Comparison of ENCODE assay signal across 16 cellular contexts in the genomic region with DNA sequence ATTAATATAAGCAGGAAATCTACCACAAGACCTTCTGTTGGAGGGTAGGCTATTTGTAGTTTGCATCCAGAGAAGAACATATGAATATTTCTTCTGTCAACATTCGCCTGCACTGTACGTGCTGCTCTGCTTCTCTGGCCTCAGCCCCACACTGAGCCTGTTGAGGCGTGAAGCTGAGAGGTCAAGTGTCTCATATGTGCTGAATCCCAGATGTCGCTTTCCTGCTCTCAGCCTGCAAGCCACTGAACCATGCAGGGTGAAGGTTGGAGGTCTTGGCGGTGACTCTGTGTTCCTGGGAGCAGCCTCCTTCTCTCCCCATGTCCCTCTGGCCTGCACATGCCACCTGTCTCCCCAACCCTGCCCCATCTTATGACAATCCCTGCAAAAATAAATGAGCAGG.
DNase-seq lines count a peak whose midpoint lies in the region; ATAC-seq lines count a peak whose summit lies in the region.
"Had no signal": no experiment of that assay in that cellular context is flagged by ENCODE, and none has a peak within 500 bp of the region (broad histone marks: within the 10 kb centered on the region; RNA-seq: fewer than 3 reads in every experiment).

No MANE protein-coding gene starts in this region.

- no peaks in the 10 kb centered on the region for H3K27me3 ChIP-seq in BLaER1 treated with 17β-estradiol and CSF1 and Interleukin-3, amounts not matched to agents 10 nM and 100 nM
- H3K27me3 ChIP-seq: SJCRH30 had no signal

- H4K20me1 ChIP-seq in BLaER1 treated with 17β-estradiol and CSF1 and Interleukin-3, amounts not matched to agents 10 nM and 100 nM = no peaks in the 10 kb centered on the region

- ATAC-seq in GM18511 (IDR thresholded peaks at IDR 0.05; ENCODE audit: unreplicated experiment) = peak; percentile 51
- no peak for ATAC-seq in GM19035 (IDR thresholded peaks at IDR 0.05; ENCODE audit: unreplicated experiment)

- H3K4me1 ChIP-seq in BLaER1 treated with 17β-estradiol and CSF1 and Interleukin-3, amounts not matched to agents 10 nM and 100 nM = peaks cover 0 to 15% (median 12%) of the 10 kb centered on the region in 10 experiments; a peak in 14 of 20 replicates
- H3K4me1 ChIP-seq: SJCRH30 had no signal

- H3K4me3 Mint-ChIP-seq in activated T-cell treated with anti-CD3 and anti-CD28 coated beads, Interleukin-2, amount 50 U/mL, for 24 hours = no peak overlapping the region
- H3K4me3 Mint-ChIP-seq: memory B cell, neural crest cell had no signal

- peak; percentile 16 for DNase-seq in NCI-H69 (lab: John Stamatoyannopoulos, UW)
- DNase-seq in left kidney (ENCODE audit: low read depth, low spot score) = peak; percentile 88
- no peak for DNase-seq in substantia nigra (lab: John Stamatoyannopoulos, UW)
- DNase-seq in T-helper 9 cell = no peak
- no peak for DNase-seq in activated T-cell treated with anti-CD3 and anti-CD28 coated beads, Interleukin-2, amount 50 U/mL, for 24 hours
- DNase-seq: activated CD4-positive, alpha-beta T cell treated with anti-CD3 and anti-CD28 coated beads for 1 hour; activated naive CD4-positive, alpha-beta T cell treated with Interleukin-2 at 50 U/mL for 16 hours; HCEC 1CT; NCI-H2227 treated with DMSO at 0.1 percent for 48 hours; SJCRH30; stimulated activated CD4-positive, alpha-beta T cell treated with anti-CD3 and anti-CD28 coated beads, Interleukin-1b, Interleukin-23, amount 100 ng/mL, for 48 hours had no signal

- no peaks in the 10 kb centered on the region for H3K9me3 Mint-ChIP-seq in activated T-cell treated with anti-CD3 and anti-CD28 coated beads, Interleukin-2, amount 50 U/mL, for 24 hours
- H3K9me3 Mint-ChIP-seq: memory B cell, neural crest cell had no signal

- H3K9ac ChIP-seq in BLaER1 treated with 17β-estradiol and CSF1 and Interleukin-3, amounts not matched to agents 10 nM and 100 nM = no peak overlapping the region

- H3K36me3 ChIP-seq in BLaER1 treated with 17β-estradiol and CSF1 and Interleukin-3, amounts not matched to agents 10 nM and 100 nM = no peaks in the 10 kb centered on the region
- H3K36me3 ChIP-seq: SJCRH30 had no signal

- H3K27ac ChIP-seq in BLaER1 treated with 17β-estradiol and CSF1 and Interleukin-3, amounts not matched to agents 10 nM and 100 nM = no peak overlapping the region
- H3K27ac ChIP-seq in substantia nigra (ENCODE audit: low read depth, low read length, poor library complexity, severe bottlenecking) = no peak overlapping the region
- H3K27ac ChIP-seq: SJCRH30 had no signal

- H3K9me3 ChIP-seq in BLaER1 treated with 17β-estradiol and CSF1 and Interleukin-3, amounts not matched to agents 10 nM and 100 nM (replicated peaks in 1 of 11) = peaks cover 0 to 11% (median 5%) of the 10 kb centered on the region in 11 experiments; a peak in 9 of 22 replicates
- H3K9me3 ChIP-seq: SJCRH30 had no signal

- no peaks in the 10 kb centered on the region for H3K36me3 Mint-ChIP-seq in activated T-cell treated with anti-CD3 and anti-CD28 coated beads, Interleukin-2, amount 50 U/mL, for 24 hours (ENCODE audit: low read depth)

- H3K4me2 ChIP-seq in BLaER1 treated with 17β-estradiol and CSF1 and Interleukin-3, amounts not matched to agents 10 nM and 100 nM = peak overlapping the region in 9 of 11 experiments; percentile 20 to 72 (median 47); a peak in 14 of 22 replicates

- no peak overlapping the region for H3K27ac Mint-ChIP-seq in activated T-cell treated with anti-CD3 and anti-CD28 coated beads, Interleukin-2, amount 50 U/mL, for 24 hours
- H3K27ac Mint-ChIP-seq: memory B cell had no signal

- H3K4me1 Mint-ChIP-seq in activated T-cell treated with anti-CD3 and anti-CD28 coated beads, Interleukin-2, amount 50 U/mL, for 24 hours (ENCODE audit: low read depth) = no peaks in the 10 kb centered on the region
- H3K4me1 Mint-ChIP-seq: memory B cell had no signal

- peaks cover 3% of the 10 kb centered on the region for H3K27me3 Mint-ChIP-seq in activated T-cell treated with anti-CD3 and anti-CD28 coated beads, Interleukin-2, amount 50 U/mL, for 24 hours

- no peak overlapping the region for H3K4me3 ChIP-seq in BLaER1 treated with 17β-estradiol and CSF1 and Interleukin-3, amounts not matched to agents 10 nM and 100 nM
- H3K4me3 ChIP-seq: SJCRH30 had no signal

Comparison
In these comparisons a context has a peak if more than half of its experiments do, and no peak if none do; other contexts are left out.
1. DNase-seq: peak in NCI-H69 (single experiment) and left kidney (single experiment); none in substantia nigra (0 of 49), T-helper 9 cell (single experiment) and activated T-cell treated with anti-CD3 and anti-CD28 coated beads, Interleukin-2, amount 50 U/mL, for 24 hours (single experiment).